Comparison of ENCODE assay signal across 22 cellular contexts in the genomic region with DNA sequence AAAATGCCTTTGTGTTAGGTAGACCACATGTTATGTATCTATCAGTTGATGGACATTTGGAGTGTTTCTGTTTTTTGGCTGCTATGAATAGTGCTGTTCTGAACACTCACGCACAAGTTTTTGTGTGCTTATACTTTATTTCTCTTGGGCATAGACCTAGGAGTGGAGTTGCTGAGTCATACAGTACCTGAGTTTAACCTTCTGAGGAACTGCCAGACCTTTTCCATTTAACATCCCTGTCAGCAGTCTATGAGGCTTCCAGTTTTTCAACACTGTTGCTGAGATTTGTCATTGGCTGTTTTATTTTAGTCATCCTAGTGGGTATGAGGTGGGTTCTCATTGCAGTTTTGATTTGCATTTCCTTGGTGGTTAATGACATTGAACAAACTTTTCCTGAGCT. TPM values are rescaled to one million over a fixed set of nuclear protein-coding genes. Genes with fewer than 3 reads are reported as not detected.
DNase-seq lines count a peak whose midpoint lies in the region; ATAC-seq and TF ChIP-seq lines count a peak whose summit lies in the region.
"Had no signal": no experiment of that assay in that cellular context is flagged by ENCODE, and none has a peak within 500 bp of the region (broad histone marks: within the 10 kb centered on the region; RNA-seq: fewer than 3 reads in every experiment).

No MANE protein-coding gene starts in this region.

- H3K36me3 ChIP-seq in smooth muscle cell (ENCODE audit: low read depth) (peaks cover 17% of the 10 kb centered on the region), A673 (ENCODE audit: insufficient read depth, low read length, poor library complexity, severe bottlenecking) (peaks cover 26% of the 10 kb centered on the region)
- H3K36me3 ChIP-seq: neural progenitor cell had no signal

- no peaks in the 10 kb centered on the region for H3K9me3 ChIP-seq in smooth muscle cell (replicated peaks; ENCODE audit: low read depth)
- H3K9me3 ChIP-seq in A673 (ENCODE audit: low read depth, low read length, poor library complexity, severe bottlenecking): no peaks in the 10 kb centered on the region
- H3K9me3 ChIP-seq: HAP-1 had no signal

- H3K4me1 ChIP-seq in smooth muscle cell (ENCODE audit: low read depth) (peaks cover 18% of the 10 kb centered on the region), A673 (ENCODE audit: insufficient read depth, low read length, poor library complexity, severe bottlenecking) (peaks cover 4% of the 10 kb centered on the region)

- CTCF ChIA-PET in A673 (lab: Charles Lee): interaction anchor here (0.7 kb wide), 1 partner anchor 32 kb away, joined by 8 read pairs; no protein-coding TSS in a partner anchor

- H3K27ac Mint-ChIP-seq in activated naive CD8-positive, alpha-beta T cell treated with anti-CD3 and anti-CD28 coated beads, Interleukin-2, amount 50 U/mL, for 24 hours: peak overlapping the region; percentile 70
- H3K27ac Mint-ChIP-seq in activated naive CD8-positive, alpha-beta T cell treated with anti-CD3 and anti-CD28 coated beads for 36 hours: no peak overlapping the region
- H3K27ac Mint-ChIP-seq: CD4-positive, alpha-beta memory T cell; neural progenitor cell had no signal

- no peak for DNase-seq in activated naive CD8-positive, alpha-beta T cell treated with anti-CD3 and anti-CD28 coated beads, Interleukin-2, amount 50 U/mL, for 24 hours
- no peak for DNase-seq in activated naive CD8-positive, alpha-beta T cell treated with anti-CD3 and anti-CD28 coated beads for 36 hours
- peak; percentile 72 for DNase-seq in OCI-M1 (lab: John Stamatoyannopoulos, UW)
- DNase-seq in smooth muscle cell (lab: John Stamatoyannopoulos, UW; ENCODE audit: unreplicated experiment): no peak
- no peak for DNase-seq in A673 (ENCODE audit: low spot score)
- no peak for DNase-seq in GM13977 (ENCODE audit: low spot score)
- DNase-seq in activated T-cell treated with anti-CD3 and anti-CD28 coated beads, Interleukin-2, amount 50 U/mL, for 4 hours: no peak
- DNase-seq: activated CD4-positive, alpha-beta T cell treated with anti-CD3 and anti-CD28 coated beads, Interleukin-2, amount 50 U/mL, for 1 hour; activated naive CD4-positive, alpha-beta T cell treated with anti-CD3 and anti-CD28 coated beads, Interleukin-2, amount 50 U/mL, for 16 hours; CD4-positive, alpha-beta memory T cell; cortex of kidney; foreskin fibroblast; midbrain; NCI-H1930; NCI-H510A; small intestine; stimulated activated CD4-positive, alpha-beta T cell treated with anti-CD3 and anti-CD28 coated beads, Interleukin-4, amount 100 ng/mL, for 1 hour; T-helper 1 cell had no signal

- H3F3A ChIP-seq in smooth muscle cell (ENCODE audit: low read depth): no peaks in the 10 kb centered on the region

- intact Hi-C loops in A673 (cut with micrococcal nuclease; ENCODE audit: unreplicated experiment): no loop called here

- H3K4me3 ChIP-seq in smooth muscle cell (no peak overlapping the region), A673 (ENCODE audit: low read depth, low read length, poor library complexity, severe bottlenecking) (no peak overlapping the region)
- H3K4me3 ChIP-seq: HAP-1, neural progenitor cell had no signal

- H3K9me3 Mint-ChIP-seq in activated naive CD8-positive, alpha-beta T cell treated with anti-CD3 and anti-CD28 coated beads, Interleukin-2, amount 50 U/mL, for 24 hours: no peaks in the 10 kb centered on the region
- H3K9me3 Mint-ChIP-seq in activated naive CD8-positive, alpha-beta T cell treated with anti-CD3 and anti-CD28 coated beads for 36 hours: no peaks in the 10 kb centered on the region
- no peaks in the 10 kb centered on the region for H3K9me3 Mint-ChIP-seq in activated T-cell treated with anti-CD3 and anti-CD28 coated beads, Interleukin-2, amount 50 U/mL, for 4 hours
- H3K9me3 Mint-ChIP-seq: CD4-positive, alpha-beta memory T cell; neural progenitor cell had no signal

- peaks cover 78% of the 10 kb centered on the region for H4K20me1 ChIP-seq in smooth muscle cell (ENCODE audit: low read depth)

- H2AFZ ChIP-seq in smooth muscle cell (ENCODE audit: low read depth): no peak overlapping the region
- H2AFZ ChIP-seq: neural progenitor cell had no signal

- ATAC-seq in activated naive CD8-positive, alpha-beta T cell treated with anti-CD3 and anti-CD28 coated beads, Interleukin-2, amount 50 U/mL, for 24 hours: peak; percentile 65
- peak; percentile 49 for ATAC-seq in esophagus mucosa
- ATAC-seq in activated T-cell treated with anti-CD3 and anti-CD28 coated beads, Interleukin-2, amount 50 U/mL, for 4 hours: no peak

- H3K27me3 Mint-ChIP-seq in activated naive CD8-positive, alpha-beta T cell treated with anti-CD3 and anti-CD28 coated beads, Interleukin-2, amount 50 U/mL, for 24 hours: peaks cover 34% of the 10 kb centered on the region
- H3K27me3 Mint-ChIP-seq in activated naive CD8-positive, alpha-beta T cell treated with anti-CD3 and anti-CD28 coated beads for 36 hours: peaks cover 51% of the 10 kb centered on the region
- H3K27me3 Mint-ChIP-seq in activated T-cell treated with anti-CD3 and anti-CD28 coated beads, Interleukin-2, amount 50 U/mL, for 4 hours (ENCODE audit: low read depth): peaks cover 9% of the 10 kb centered on the region

- H3K27ac ChIP-seq in smooth muscle cell (ENCODE audit: low read depth): peak overlapping the region; percentile 94
- no peak overlapping the region for H3K27ac ChIP-seq in A673 (ENCODE audit: low read depth, low read length, poor library complexity, severe bottlenecking)
- H3K27ac ChIP-seq: HL-60, neural progenitor cell had no signal

- H3K36me3 Mint-ChIP-seq in activated naive CD8-positive, alpha-beta T cell treated with anti-CD3 and anti-CD28 coated beads, Interleukin-2, amount 50 U/mL, for 24 hours (ENCODE audit: low read depth): peaks cover 14% of the 10 kb centered on the region
- peaks cover 2% of the 10 kb centered on the region for H3K36me3 Mint-ChIP-seq in activated naive CD8-positive, alpha-beta T cell treated with anti-CD3 and anti-CD28 coated beads for 36 hours
- H3K36me3 Mint-ChIP-seq in activated T-cell treated with anti-CD3 and anti-CD28 coated beads, Interleukin-2, amount 50 U/mL, for 4 hours (ENCODE audit: insufficient read depth): no peaks in the 10 kb centered on the region
- H3K36me3 Mint-ChIP-seq: CD4-positive, alpha-beta memory T cell had no signal

- no peak overlapping the region for H3K4me3 Mint-ChIP-seq in activated naive CD8-positive, alpha-beta T cell treated with anti-CD3 and anti-CD28 coated beads, Interleukin-2, amount 50 U/mL, for 24 hours
- no peak overlapping the region for H3K4me3 Mint-ChIP-seq in activated naive CD8-positive, alpha-beta T cell treated with anti-CD3 and anti-CD28 coated beads for 36 hours
- H3K4me3 Mint-ChIP-seq in activated T-cell treated with anti-CD3 and anti-CD28 coated beads, Interleukin-2, amount 50 U/mL, for 4 hours: no peak overlapping the region
- H3K4me3 Mint-ChIP-seq: CD4-positive, alpha-beta memory T cell; neural progenitor cell had no signal

- H3K27me3 ChIP-seq in smooth muscle cell (ENCODE audit: low read depth): no peaks in the 10 kb centered on the region
- no peaks in the 10 kb centered on the region for H3K27me3 ChIP-seq in A673 (replicated peaks; ENCODE audit: insufficient read depth, low read depth, low read length, poor library complexity)
- H3K27me3 ChIP-seq: neural progenitor cell had no signal

- peaks cover 48% of the 10 kb centered on the region for H3K4me1 Mint-ChIP-seq in activated naive CD8-positive, alpha-beta T cell treated with anti-CD3 and anti-CD28 coated beads, Interleukin-2, amount 50 U/mL, for 24 hours
- peaks cover 18% of the 10 kb centered on the region for H3K4me1 Mint-ChIP-seq in activated naive CD8-positive, alpha-beta T cell treated with anti-CD3 and anti-CD28 coated beads for 36 hours
- H3K4me1 Mint-ChIP-seq in activated T-cell treated with anti-CD3 and anti-CD28 coated beads, Interleukin-2, amount 50 U/mL, for 4 hours (ENCODE audit: low read depth): peaks cover 13% of the 10 kb centered on the region

- POLR2A ChIA-PET in A673 (lab: Charles Lee; ENCODE audit: low non-redundant PET): no interaction called here

- WGBS in smooth muscle cell (ENCODE audit: low lambda C conversion rate): 92% methylated on average over 1 of the region's 1 CpG

- TF ChIP-seq CTCF in smooth muscle cell (IDR thresholded peaks at IDR 0.05; ENCODE audit: borderline replicate concordance, insufficient read depth, poor library complexity, severe bottlenecking): no peak
- no peak for TF ChIP-seq CTCF in A673 (conservative IDR thresholded peaks at IDR 0.05; ENCODE audit: low read depth, low read length)
- no peak for TF ChIP-seq CTCF in GM13977 (IDR thresholded peaks at IDR 0.05; ENCODE audit: extremely low read depth, insufficient read depth, missing control alignments)

- in situ Hi-C loops in GM13977 (cut with MboI; ENCODE audit: low pct_unique_long_range_greater_than_20kb, low sequenced_read_pairs, unreplicated experiment): no loop called here

- H3K4me2 ChIP-seq in smooth muscle cell: no peak overlapping the region
- H3K4me2 ChIP-seq: neural progenitor cell had no signal

- peak overlapping the region; percentile 33 for H3K9ac ChIP-seq in smooth muscle cell (ENCODE audit: low read depth)
- H3K9ac ChIP-seq: neural progenitor cell had no signal

- peaks cover 94% of the 10 kb centered on the region for H3K79me2 ChIP-seq in smooth muscle cell (ENCODE audit: low read depth)

- BruUV-seq in A673 (replicated peaks; lab: Mats Ljungman, UMichigan): no TSS peak

RNA-seq across cellular contexts. Expression of a gene that starts 4.4 kb away (rescaled TPM):
- total RNA-seq in activated naive CD8-positive, alpha-beta T cell treated with anti-CD3 and anti-CD28 coated beads for 36 hours: 10 to 100 TPM; 10.5 to 11.3 TPM
- total RNA-seq in esophagus mucosa: 173 TPM
- total RNA-seq in smooth muscle cell: 136 and 173 TPM in 2 replicates
- polyA plus RNA-seq in smooth muscle cell: 64.7 and 112 TPM in 2 replicates
- 247 TPM in 2 replicates for total RNA-seq in A673 (2021)
- total RNA-seq in activated T-cell treated with anti-CD3 and anti-CD28 coated beads, Interleukin-2, amount 50 U/mL, for 4 hours: 10 to 100 TPM; 56.5 to 59.1 (median 57.5) TPM

Comparison
In these comparisons a context has a peak if more than half of its experiments do, and no peak if none do; other contexts are left out.
1. ATAC-seq: peak in activated naive CD8-positive, alpha-beta T cell treated with anti-CD3 and anti-CD28 coated beads, Interleukin-2, amount 50 U/mL, for 24 hours (single experiment) and esophagus mucosa (single experiment); none in activated T-cell treated with anti-CD3 and anti-CD28 coated beads, Interleukin-2, amount 50 U/mL, for 4 hours (0 of 2).
2. RNA of a gene that starts 4.4 kb away (total RNA-seq): 247 TPM in A673, 173 TPM in esophagus mucosa (single experiment), 136 to 173 TPM in smooth muscle cell and 56.5 to 59.1 TPM in activated T-cell treated with anti-CD3 and anti-CD28 coated beads, Interleukin-2, amount 50 U/mL, for 4 hours; 10.5 to 11.3 TPM in activated naive CD8-positive, alpha-beta T cell treated with anti-CD3 and anti-CD28 coated beads for 36 hours; every median in the first group is over 4 times any median in the second.